In genomic region chr17:41633498-41634197, GRCh38 we compare ENCODE assay signal across 17 cellular contexts. TPM values are rescaled to one million over a fixed set of nuclear protein-coding genes. Genes with fewer than 3 reads are reported as not detected.
DNase-seq lines count a peak whose midpoint lies in the region; ATAC-seq, FAIRE-seq and TF ChIP-seq lines count a peak whose summit lies in the region.
"Had no signal": no experiment of that assay in that cellular context is flagged by ENCODE, and none has a peak within 500 bp of the region (broad histone marks: within the 10 kb centered on the region; RNA-seq: fewer than 3 reads in every experiment).

No MANE protein-coding gene starts in this region.

- H3K79me2 ChIP-seq in GM23338 (replicated peaks; ENCODE audit: insufficient read depth) = no peaks in the 10 kb centered on the region

- no peak overlapping the region for H3K4me2 ChIP-seq in GM23338

- no peak overlapping the region for H3K27ac Mint-ChIP-seq in GM23338
- H3K27ac Mint-ChIP-seq: activated T-cell treated with anti-CD3 and anti-CD28 coated beads, Interleukin-2, amount 50 U/mL, for 24 hours; T-helper 2 cell treated with Interferon-gamma antibody and Interleukin-4, amounts not matched to agents 5 μg/mL and 100 μg/mL, for 36 hours had no signal

- DNase-seq in Caki2 (ENCODE audit: low read depth) (peak; percentile 19), GM23338 (ENCODE audit: low spot score) (no peak), bronchial epithelial cell (ENCODE audit: low read depth) (no peak)
- DNase-seq in activated T-cell treated with anti-CD3 and anti-CD28 coated beads, Interleukin-2, amount 50 U/mL, for 1 hour = no peak
- DNase-seq: activated T-cell treated with anti-CD3 and anti-CD28 coated beads, Interleukin-2, amount 50 U/mL, for 24 hours; central memory CD4-positive, alpha-beta T cell; effector CD8-positive, alpha-beta T cell; MV-4-11; nucleus accumbens; sigmoid colon; stimulated activated CD4-positive, alpha-beta T cell treated with anti-CD3 and anti-CD28 coated beads, Interleukin-4, amount 100 ng/mL, for 1 hour; stimulated activated CD8-positive, alpha-beta memory T cell treated with anti-CD3 and anti-CD28 coated beads, Interleukin-4, amount 100 ng/mL, for 48 hours had no signal

- H3K4me1 ChIP-seq in GM23338 (ENCODE audit: insufficient read depth) = 0 out of 2 replicates have a peak, but pooled peaks cover 10% of the 10 kb centered on the region
- H3K4me1 ChIP-seq: Caco-2 had no signal

- H3K9me3 Mint-ChIP-seq in GM23338 = no peaks in the 10 kb centered on the region
- H3K9me3 Mint-ChIP-seq: activated T-cell treated with anti-CD3 and anti-CD28 coated beads, Interleukin-2, amount 50 U/mL, for 24 hours; T-helper 2 cell treated with Interferon-gamma antibody and Interleukin-4, amounts not matched to agents 5 μg/mL and 100 μg/mL, for 36 hours had no signal

- H3K4me3 Mint-ChIP-seq in GM23338 = no peak overlapping the region
- H3K4me3 Mint-ChIP-seq: activated T-cell treated with anti-CD3 and anti-CD28 coated beads, Interleukin-2, amount 50 U/mL, for 24 hours; T-helper 2 cell treated with Interferon-gamma antibody and Interleukin-4, amounts not matched to agents 5 μg/mL and 100 μg/mL, for 36 hours had no signal

- TF ChIP-seq CTCF in GM23338 (conservative IDR thresholded peaks at IDR 0.05; ENCODE audit: low read depth in 2 of 2) (no peak), bronchial epithelial cell (IDR thresholded peaks at IDR 0.05; ENCODE audit: insufficient read depth, low read length, severe bottlenecking) (no peak)

- H3K27ac ChIP-seq in GM23338 (ENCODE audit: low read depth) = no peak overlapping the region
- H3K27ac ChIP-seq: sigmoid colon had no signal

- no peaks in the 10 kb centered on the region for H3K36me3 Mint-ChIP-seq in GM23338 (ENCODE audit: low read depth)

- 0 out of 2 replicates have a peak, but pooled peaks cover 3% of the 10 kb centered on the region for H3F3A ChIP-seq in GM23338 (replicated peaks; ENCODE audit: low read depth)

- H3K36me3 ChIP-seq in GM23338 (ENCODE audit: insufficient read depth) (no peaks in the 10 kb centered on the region), bronchial epithelial cell (ENCODE audit: control insufficient read depth, insufficient read depth, low read length) (no peaks in the 10 kb centered on the region)
- H3K36me3 ChIP-seq: sigmoid colon had no signal

- no peak for ATAC-seq in GM23338
- ATAC-seq in HG03135 (IDR thresholded peaks at IDR 0.05; ENCODE audit: unreplicated experiment) = no peak
- no peak for ATAC-seq in HG02678 (IDR thresholded peaks at IDR 0.05; ENCODE audit: unreplicated experiment)

- no peak overlapping the region for H3K4me3 ChIP-seq in GM23338
- no peak overlapping the region for H3K4me3 ChIP-seq in bronchial epithelial cell (ENCODE audit: low read depth, low read length)
- H3K4me3 ChIP-seq: sigmoid colon had no signal

- no peaks in the 10 kb centered on the region for H3K9me2 ChIP-seq in GM23338 (ENCODE audit: insufficient read depth)

- peak overlapping the region; percentile 94; the same call in 1 of the 2 replicates for H2AFZ ChIP-seq in GM23338

- H3K4me1 Mint-ChIP-seq in GM23338 = peaks cover 19% of the 10 kb centered on the region

- in situ Hi-C loops in Caki2 (cut with HindIII; ENCODE audit: low pct_unique_long_range_greater_than_20kb, low sequenced_read_pairs) = no loop called here

- H3K27me3 Mint-ChIP-seq in GM23338 (ENCODE audit: insufficient read depth, low read depth, poor library complexity) = peaks cover 9% of the 10 kb centered on the region
- H3K27me3 Mint-ChIP-seq: activated T-cell treated with anti-CD3 and anti-CD28 coated beads, Interleukin-2, amount 50 U/mL, for 24 hours had no signal

- H3K27me3 ChIP-seq in GM23338 (ENCODE audit: insufficient read depth) (no peaks in the 10 kb centered on the region), bronchial epithelial cell (ENCODE audit: control insufficient read depth, insufficient read depth, low read length) (no peaks in the 10 kb centered on the region)
- H3K27me3 ChIP-seq: sigmoid colon had no signal

- no peaks in the 10 kb centered on the region for H4K20me1 ChIP-seq in GM23338 (replicated peaks; ENCODE audit: insufficient read depth)

- FAIRE-seq in bronchial epithelial cell (lab: Jason Lieb, UNC) = peak; percentile 100

TF ChIP-seq in GM23338, 12 proteins besides CTCF, POLR2A, EP300 and RAD21 (continues in another document):
- TF ChIP-seq REST (IDR thresholded peaks at IDR 0.05; ENCODE audit: unreplicated experiment) (no peak), EZH2phosphoT487 (IDR thresholded peaks at IDR 0.05; ENCODE audit: unreplicated experiment) (no peak), ZNF331 (CRISPR knock-in tag; IDR thresholded peaks at IDR 0.05; ENCODE audit: low read depth) (no peak), POLR2AphosphoS5 (IDR thresholded peaks at IDR 0.05; ENCODE audit: low read depth) (no peak), CREB1 (CRISPR knock-in tag; IDR thresholded peaks at IDR 0.05; ENCODE audit: low read depth) (no peak), JUNB (IDR thresholded peaks at IDR 0.05; ENCODE audit: unreplicated experiment) (no peak), NANOG (IDR thresholded peaks at IDR 0.05; ENCODE audit: borderline replicate concordance) (no peak), ZNF114 (CRISPR knock-in tag; IDR thresholded peaks at IDR 0.05) (no peak), STAT1 (IDR thresholded peaks at IDR 0.05; ENCODE audit: unreplicated experiment) (no peak)

RNA-seq across cellular contexts. Expression of gene KRT17, which starts 9.3 kb away (rescaled TPM):
- not detected in 2 replicates for total RNA-seq in Caki2 (2014; rRNA removed; shearing (Covaris generic); ENCODE audit: low replicate concordance)
- total RNA-seq in GM23338 (2014; rRNA removed; shearing (Covaris generic)) = 0.63 TPM in 1 of 2 replicates, not detected in the other
- 1.8 TPM in 2 replicates for polyA plus RNA-seq in GM23338 (2016; fragmentation: Nextera tagmentation; extraction: Ambion mirVana)
- total RNA-seq in bronchial epithelial cell = 25,286 and 30,463 TPM in 2 replicates

RNA-seq across cellular contexts. Expression of gene KRT16, which starts 21.1 kb away (rescaled TPM):
- 1.4 TPM in 1 of 2 replicates, not detected in the other for total RNA-seq in Caki2 (2014; rRNA removed; shearing (Covaris generic); ENCODE audit: low replicate concordance)
- total RNA-seq in GM23338 (2014; rRNA removed; shearing (Covaris generic)) = not detected in 2 replicates
- polyA plus RNA-seq in GM23338 (2016; fragmentation: Nextera tagmentation; extraction: Ambion mirVana) = not detected in 2 replicates
- total RNA-seq in bronchial epithelial cell = 1,390 and 10,131 TPM in 2 replicates
- total RNA-seq: Caco-2, mononuclear cell had no signal

RNA-seq across cellular contexts. Expression of gene KRT14, which starts 47.0 kb away (rescaled TPM):
- not detected in 2 replicates for total RNA-seq in Caki2 (2014; rRNA removed; shearing (Covaris generic); ENCODE audit: low replicate concordance)
- total RNA-seq in GM23338 (2014; rRNA removed; shearing (Covaris generic)) = not detected in 2 replicates
- polyA plus RNA-seq in GM23338 (2016; fragmentation: Nextera tagmentation; extraction: Ambion mirVana) = not detected in 2 replicates
- 463 and 1,445 TPM in 2 replicates for total RNA-seq in bronchial epithelial cell
- total RNA-seq: Caco-2, mononuclear cell, sigmoid colon had no signal

RNA-seq across cellular contexts. Expression of gene EIF1, which starts 55.0 kb away (rescaled TPM):
- total RNA-seq in Caki2 (2014; rRNA removed; shearing (Covaris generic); ENCODE audit: low replicate concordance) = 25.4 and 50.9 TPM in 2 replicates
- total RNA-seq in GM23338 (2014; rRNA removed; shearing (Covaris generic)) = 270 and 272 TPM in 2 replicates
- 525 and 603 TPM in 2 replicates for polyA plus RNA-seq in GM23338 (2016; fragmentation: Nextera tagmentation; extraction: Ambion mirVana)
- total RNA-seq in bronchial epithelial cell = 191 and 204 TPM in 2 replicates

Comparison
In these comparisons a context has a peak if more than half of its experiments do, and no peak if none do; other contexts are left out.
1. RNA of gene KRT17, which starts 9.3 kb away (total RNA-seq): 25,286 to 30,463 TPM in bronchial epithelial cell; 0.63 TPM in GM23338 and not detected in Caki2; every median in the first group is over 1,000 times any median in the second.
2. RNA of gene KRT16, which starts 21.1 kb away (total RNA-seq): 1,390 to 10,131 TPM in bronchial epithelial cell; 1.4 TPM in Caki2 and not detected in GM23338; every median in the first group is over 100 times any median in the second.
3. RNA of gene KRT14, which starts 47.0 kb away (total RNA-seq): 463 to 1,445 TPM in bronchial epithelial cell; not detected in Caki2 and not detected in GM23338; every median in the first group is over 100 times any median in the second.